ENCODE assay signal across 20 cellular contexts in the genomic region with DNA sequence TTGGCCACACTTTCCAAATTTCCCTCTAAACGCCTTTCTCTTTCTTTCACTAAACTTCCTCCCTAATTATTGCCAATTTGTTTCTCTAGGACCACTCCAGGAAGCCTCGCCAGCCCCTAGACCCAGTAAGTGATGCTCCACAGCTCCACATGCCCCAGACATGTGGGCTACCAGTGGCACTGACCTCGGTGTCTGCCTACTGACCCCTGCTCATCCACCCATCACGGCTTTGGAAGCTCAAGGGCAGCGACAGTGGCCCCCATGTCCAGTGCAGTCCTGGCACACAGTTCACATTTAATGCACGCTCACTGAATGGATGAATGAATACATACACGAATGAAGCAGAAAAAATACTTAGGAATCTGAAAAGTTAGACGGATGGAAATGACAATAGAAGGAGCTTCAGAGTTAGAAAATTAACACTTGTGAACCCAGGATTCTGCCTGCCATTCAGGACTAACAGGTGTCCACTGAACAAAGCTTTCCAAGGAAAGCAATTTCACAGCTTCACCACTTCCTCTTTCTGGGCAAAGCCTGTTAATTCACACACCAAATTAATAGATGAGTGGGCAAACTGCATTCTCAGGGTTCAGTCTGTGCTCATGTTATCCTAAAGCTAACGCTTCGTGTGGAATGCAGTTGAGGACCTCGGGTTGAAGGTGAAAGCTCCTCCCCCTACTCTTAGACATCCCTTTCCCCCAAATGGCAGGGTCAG. TPM values are rescaled to one million over a fixed set of nuclear protein-coding genes. Genes with fewer than 3 reads are reported as not detected.
DNase-seq lines count a peak whose midpoint lies in the region; ATAC-seq and TF ChIP-seq lines count a peak whose summit lies in the region.
"Had no signal": no experiment of that assay in that cellular context is flagged by ENCODE, and none has a peak within 500 bp of the region (broad histone marks: within the 10 kb centered on the region; RNA-seq: fewer than 3 reads in every experiment).

No MANE protein-coding gene starts in this region.

- intact Hi-C loops in dorsolateral prefrontal cortex (cut with DNase I): loop anchor here in 1 of 2 donors (5.0 kb wide), 2 partner anchors 95 to 215 kb away; a partner anchor contains a TSS

- peak overlapping the region in 40 of 59 donors; percentile 0 to 51 (median 31) for H3K4me3 ChIP-seq in dorsolateral prefrontal cortex
- H3K4me3 ChIP-seq: ascending aorta had no signal

- DNase-seq in GF-D8 (lab: John Stamatoyannopoulos, UW): peak; percentile 23
- peak; percentile 52 for DNase-seq in NOMO-1 treated with DMSO at 0.1 percent for 48 hours (lab: John Stamatoyannopoulos, UW; ENCODE audit: unreplicated experiment)
- no peak for DNase-seq in dorsolateral prefrontal cortex
- DNase-seq in omental fat pad (ENCODE audit: low spot score): no peak
- DNase-seq: activated CD4-positive, CD25-positive, alpha-beta regulatory T cell; central memory CD4-positive, alpha-beta T cell; right cardiac atrium; SHP77 treated with DMSO at 0.1 percent for 48 hours; stimulated activated CD8-positive, alpha-beta memory T cell treated with anti-CD3 and anti-CD28 coated beads, Interleukin-4, amount 100 ng/mL, for 48 hours; T-helper 17 cell had no signal

- H3K27ac ChIP-seq in C4-2B (peak overlapping the region; percentile 39; the same call in 1 of the 2 replicates), dorsolateral prefrontal cortex (peak overlapping the region in 14 of 59 donors; percentile 0 to 55 (median 36))
- H3K27ac ChIP-seq: ascending aorta, epithelial cell of prostate had no signal

- H3K27me3 ChIP-seq in dorsolateral prefrontal cortex: no peaks in the 10 kb centered on the region
- H3K27me3 ChIP-seq: ascending aorta had no signal

- ATAC-seq in GM18867 (IDR thresholded peaks at IDR 0.05; ENCODE audit: unreplicated experiment): no peak
- no peak for ATAC-seq in HG03280 (IDR thresholded peaks at IDR 0.05; ENCODE audit: unreplicated experiment)
- no peak for ATAC-seq in omental fat pad (ENCODE audit: low FRiP score)
- ATAC-seq: T-helper 17 cell had no signal

- TF ChIP-seq CTCF in C4-2B (conservative IDR thresholded peaks at IDR 0.05): no peak
- peak in 4 of 56 donors; percentile 1 to 4 (median 2) for TF ChIP-seq CTCF in dorsolateral prefrontal cortex (IDR thresholded peaks at IDR 0.05 in 54 of 56, conservative IDR thresholded peaks at IDR 0.05 in 2 of 56; ENCODE audit: low read depth in 1 of 56, partially characterized antibody in 56 of 56)
- TF ChIP-seq CTCF in omental fat pad (IDR thresholded peaks at IDR 0.05): no peak

RNA-seq across cellular contexts. Expression of a gene that starts 50.9 kb away (rescaled TPM):
- total RNA-seq in dorsolateral prefrontal cortex: not detected
- not detected for total RNA-seq in omental fat pad
- total RNA-seq: ascending aorta, fibroblast of villous mesenchyme, NCI-H460, osteocyte, right cardiac atrium, subcutaneous adipose tissue, T-helper 17 cell, ureter had no signal

Comparison
In these comparisons a context has a peak if more than half of its experiments do, and no peak if none do; other contexts are left out.
1. DNase-seq: peak in GF-D8 (single experiment) and NOMO-1 treated with DMSO at 0.1 percent for 48 hours (single experiment); none in dorsolateral prefrontal cortex (0 of 10) and omental fat pad (single experiment).